In the genomic region with DNA sequence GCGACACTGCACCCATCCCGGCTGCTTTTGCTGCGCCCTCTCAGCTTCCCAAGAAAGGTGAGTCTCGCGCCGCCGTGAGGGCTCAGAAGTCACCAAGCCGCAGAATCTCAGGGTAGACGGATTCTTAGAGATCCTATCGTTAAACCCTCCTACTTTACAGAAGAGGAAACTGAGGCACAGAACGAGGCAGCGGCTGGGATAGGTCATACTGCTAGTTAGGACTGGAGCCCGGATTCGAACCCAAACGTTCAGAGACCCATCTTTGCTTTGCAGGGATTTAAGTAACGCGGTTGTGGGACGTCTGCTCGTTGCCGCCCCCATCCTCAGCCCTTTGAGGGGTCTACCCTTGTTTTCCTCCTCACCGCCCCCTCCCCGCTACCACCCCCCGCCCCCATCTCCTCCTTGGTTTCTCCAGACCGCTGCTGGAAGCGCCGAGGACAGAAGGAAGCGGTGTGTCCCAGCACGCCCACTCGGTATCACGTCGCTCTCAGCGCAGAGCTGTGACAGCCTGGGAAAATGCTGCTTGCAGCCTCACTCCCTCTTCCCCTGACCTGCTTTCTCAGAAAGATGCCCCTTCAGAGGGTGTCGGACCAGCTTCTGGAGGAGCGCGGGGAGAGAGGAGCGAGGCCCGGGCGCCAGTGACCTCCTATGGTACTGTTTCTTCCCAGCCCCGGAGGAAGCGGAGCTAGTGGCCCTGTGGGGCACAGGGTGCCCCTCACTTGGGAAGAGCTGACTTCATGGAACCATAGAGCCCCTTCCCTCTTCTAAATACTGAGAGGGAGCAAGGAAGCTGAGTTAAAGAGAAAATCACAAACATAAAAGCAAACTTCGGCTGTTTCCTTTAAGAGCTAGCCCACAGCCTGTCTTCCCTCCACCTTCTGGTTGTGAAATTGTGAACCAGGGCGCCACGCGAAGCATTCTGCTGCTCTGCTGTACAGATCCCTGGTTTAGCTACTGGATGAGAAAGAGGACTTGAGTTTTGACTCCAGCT, we compare ENCODE assay signal across 8 cellular contexts. TPM values are rescaled to one million over a fixed set of nuclear protein-coding genes. Genes with fewer than 3 reads are reported as not detected.
DNase-seq lines count a peak whose midpoint lies in the region; ATAC-seq and TF ChIP-seq lines count a peak whose summit lies in the region.

No MANE protein-coding gene starts in this region.

- no peaks in the 10 kb centered on the region for H3K9me3 ChIP-seq in prostate gland

- WGBS in prostate gland: under 1% methylated on average over 44 of the region's 44 CpGs

- TF ChIP-seq CTCF in astrocyte of the spinal cord (IDR thresholded peaks at IDR 0.05; ENCODE audit: low read depth, low read length) (no peak), prostate gland (IDR thresholded peaks at IDR 0.05) (no peak)

- intact Hi-C loops in prostate gland (cut with DNase I): no loop called here

- no peak for TF ChIP-seq POLR2A in prostate gland (IDR thresholded peaks at IDR 0.05)

- H3K36me3 ChIP-seq in prostate gland: no peaks in the 10 kb centered on the region

- peak; percentile 37 for ATAC-seq in HG02943 (IDR thresholded peaks at IDR 0.05; ENCODE audit: low read depth, unreplicated experiment)

- DNase-seq in G401 (ENCODE audit: low spot score) (peak; percentile 46), SW 1271 (lab: John Stamatoyannopoulos, UW) (peak; percentile 20 to 58), astrocyte of the spinal cord (ENCODE audit: low read depth, low spot score) (peak; percentile 61), hippocampal formation (lab: John Stamatoyannopoulos, UW) (peak; percentile 29 to 45), prostate gland (ENCODE audit: low spot score) (peak; percentile 48), NCI-H2171 (lab: John Stamatoyannopoulos, UW) (no peak), NK-92 (lab: John Stamatoyannopoulos, UW; ENCODE audit: unreplicated experiment) (no peak)

- H3K4me3 ChIP-seq in astrocyte of the spinal cord (ENCODE audit: low read depth, low read length) (peak overlapping the region; percentile 84), prostate gland (peak overlapping the region; percentile 55 to 60)

- H3K4me1 ChIP-seq in prostate gland (replicated peaks): no peaks in the 10 kb centered on the region

- in situ Hi-C loops in G401 (cut with HindIII; ENCODE audit: low sequenced_read_pairs) (no loop called here), astrocyte of the spinal cord (cut with HindIII; ENCODE audit: low sequenced_read_pairs) (no loop called here)

- no peaks in the 10 kb centered on the region for H3K27me3 ChIP-seq in prostate gland (replicated peaks; ENCODE audit: insufficient read depth)

- H3K27ac ChIP-seq in prostate gland: peak overlapping the region; percentile 59 to 72

RNA-seq across cellular contexts. Expression of a gene that starts 0.6 kb away (rescaled TPM):
- total RNA-seq in G401 (2014; rRNA removed; shearing (Covaris generic)): not detected in 2 replicates
- 10 to 100 TPM; 17.7 to 18.0 TPM for total RNA-seq in prostate gland

Comparison
In these comparisons a context has a peak if more than half of its experiments do, and no peak if none do; other contexts are left out.
1. DNase-seq: peak in G401 (single experiment), SW 1271 (2 of 2), astrocyte of the spinal cord (single experiment), hippocampal formation (2 of 2) and prostate gland (single experiment); none in NCI-H2171 (single experiment) and NK-92 (single experiment).
2. RNA of a gene that starts 0.6 kb away (total RNA-seq): 17.7 to 18.0 TPM in prostate gland; not detected in G401; every median in the first group is over 10 times any median in the second.